ENCODE assay signal across 8 cellular contexts in genomic region chr3:48635222-48636021, GRCh38. TPM values are rescaled to one million over a fixed set of nuclear protein-coding genes. Genes with fewer than 3 reads are reported as not detected.
DNase-seq lines count a peak whose midpoint lies in the region; ATAC-seq and TF ChIP-seq lines count a peak whose summit lies in the region.

SLC26A6 (minus strand) TSS chr3:48635461; CDS start chr3:48635393, 68 bp downstream.

- H3K27ac ChIP-seq in cingulate gyrus (ENCODE audit: low read depth, low read length) = peak within 1 kb of the TSS; percentile 29

- peak; percentile 46 for TF ChIP-seq CTCF in BE2C (IDR thresholded peaks at IDR 0.05; ENCODE audit: low read depth, low read length)

- ATAC-seq in HG03442 (IDR thresholded peaks at IDR 0.05; ENCODE audit: unreplicated experiment) = peak; percentile 89

- H3K4me1 ChIP-seq in BE2C = no peaks in the 10 kb centered on the region

- H3K4me3 ChIP-seq in BE2C (ENCODE audit: low read depth, low read length) = peak within 1 kb of the TSS; percentile 65

- no peaks in the 10 kb centered on the region for H3K9me3 ChIP-seq in BE2C

- peaks cover 4% of the 10 kb centered on the region for H3K36me3 ChIP-seq in BE2C

- H3K27me3 ChIP-seq in BE2C = no peaks in the 10 kb centered on the region

- DNase-seq in BE2C (peak; percentile 95), GM19238 (ENCODE audit: insufficient read length, low spot score) (peak; percentile 100), NCI-H510A treated with DMSO at 0.1 percent for 48 hours (lab: John Stamatoyannopoulos, UW) (peak; percentile 78), kidney glomerular epithelial cell (lab: John Stamatoyannopoulos, UW) (peak; percentile 83)
- DNase-seq in activated CD4-positive, alpha-beta T cell treated with anti-CD3 and anti-CD28 coated beads for 24 hours (ENCODE audit: low read depth in 2 of 2) = peak; percentile 92 to 95
- DNase-seq in stimulated activated CD4-positive, alpha-beta T cell treated with anti-CD3 and anti-CD28 coated beads, Interleukin-1b, Interleukin-23, amount 100 ng/mL, for 1 hour (ENCODE audit: low read depth in 2 of 2) = peak; percentile 77 to 84

RNA-seq across cellular contexts. Expression of gene SLC26A6, which starts in this region (rescaled TPM):
- polyA plus RNA-seq in BE2C (2012; ENCODE audit: insufficient read depth, insufficient read length, low read depth) = 14.0 TPM

Comparison
In these comparisons a context has a peak if more than half of its experiments do, and no peak if none do; other contexts are left out.
1. Peak in every context shown above with its lines: DNase-seq, ATAC-seq, H3K4me3 ChIP-seq and H3K27ac ChIP-seq.